8 cellular contexts compared by ENCODE assay signal in genomic region chr12:120495723-120496352, GRCh38. TPM values are rescaled to one million over a fixed set of nuclear protein-coding genes. Genes with fewer than 3 reads are reported as not detected.
DNase-seq lines count a peak whose midpoint lies in the region; ATAC-seq and TF ChIP-seq lines count a peak whose summit lies in the region.

TSS of gene DYNLL1 (plus strand) at chr12:120496113. CDS start at chr12:120496422, 309 bp downstream.

- peak; percentile 82 for TF ChIP-seq POLR2A in right lobe of liver (IDR thresholded peaks at IDR 0.05)

- ATAC-seq in GM19397 (IDR thresholded peaks at IDR 0.05; ENCODE audit: unreplicated experiment), result peak; percentile 95
- peak; percentile 86 for ATAC-seq in HG03571 (IDR thresholded peaks at IDR 0.05; ENCODE audit: unreplicated experiment)
- peak; percentile 98 to 99 (median 98) for ATAC-seq in right lobe of liver

- no peak for TF ChIP-seq CTCF in CD14-positive monocyte (IDR thresholded peaks at IDR 0.05)
- TF ChIP-seq CTCF in right lobe of liver (IDR thresholded peaks at IDR 0.05), result peak in 2 of 4 donors; percentile 13 to 17

- H3K4me1 Mint-ChIP-seq in CD14-positive monocyte, result peaks cover 24% of the 10 kb centered on the region

- intact Hi-C loops in CD14-positive monocyte (cut with micrococcal nuclease), result loop anchor here (5.0 kb wide), 2 partner anchors 36 to 41 kb away; partner anchors contain the start of gene RNF10 (in 1 of the 2)
- intact Hi-C loops in right lobe of liver (cut with DNase I), result no loop called here

- H3K9me3 ChIP-seq in right lobe of liver, result no peaks in the 10 kb centered on the region

- H3K27ac ChIP-seq in right lobe of liver, result peak within 1 kb of the TSS; percentile 60 to 83 (median 70)

- peak; percentile 92 for DNase-seq in CD14-positive monocyte (ENCODE audit: low spot score)
- peak; percentile 99 for DNase-seq in NCI-H82 (lab: John Stamatoyannopoulos, UW)
- peak; percentile 99 for DNase-seq in activated CD4-positive, alpha-beta T cell treated with anti-CD3 and anti-CD28 coated beads, Interleukin-2, amount 50 U/mL, for 48 hours
- DNase-seq in dermis microvascular lymphatic vessel endothelial cell (ENCODE audit: low read depth in 2 of 2), result peak; percentile 90 to 97
- DNase-seq in right lobe of liver, result peak; percentile 97
- DNase-seq in stimulated activated CD4-positive, alpha-beta T cell treated with anti-CD3 and anti-CD28 coated beads, Interleukin-4, amount 100 ng/mL, for 4 hours, result peak; percentile 94 to 98

- H3K4me1 ChIP-seq in right lobe of liver, result peaks cover 0 to 16% (median under 1%) of the 10 kb centered on the region in 4 donors

- WGBS in right lobe of liver (ENCODE audit: insufficient coverage, low coverage, low lambda C conversion rate, missing lambda C conversion rate), result 0% methylated on average over 22 of the region's 51 CpGs

- peaks cover 0 to 16% (median 8%) of the 10 kb centered on the region in 4 donors for H3K36me3 ChIP-seq in right lobe of liver

- H3K27me3 Mint-ChIP-seq in CD14-positive monocyte (ENCODE audit: low read depth in 3 of 3), result peaks cover 0 to 2% (median 2%) of the 10 kb centered on the region in 3 donors

- no peaks in the 10 kb centered on the region for H3K27me3 ChIP-seq in right lobe of liver

- H3K27ac Mint-ChIP-seq in CD14-positive monocyte, result peak within 1 kb of the TSS; percentile 77 to 88 (median 84)

- peak within 1 kb of the TSS; percentile 93 to 98 for H3K4me3 Mint-ChIP-seq in CD14-positive monocyte

- no peaks in the 10 kb centered on the region for H3K9me3 Mint-ChIP-seq in CD14-positive monocyte

- H3K36me3 Mint-ChIP-seq in CD14-positive monocyte, result peaks cover 14 to 25% of the 10 kb centered on the region in 2 donors

- H3K4me3 ChIP-seq in right lobe of liver, result peak within 1 kb of the TSS; percentile 84 to 99 (median 97)

RNA-seq across cellular contexts. Expression of gene DYNLL1, which starts in this region (rescaled TPM):
- 100 to 1,000 TPM; 486 to 504 TPM for polyA plus RNA-seq in CD14-positive monocyte
- 241 and 279 TPM in 2 replicates for total RNA-seq in dermis microvascular lymphatic vessel endothelial cell
- total RNA-seq in right lobe of liver, result 100 to 1,000 TPM in 5 of 6 experiments, 10 to 100 TPM in 1; 85.0 to 189 (median 164) TPM

Comparison
In these comparisons a context has a peak if more than half of its experiments do, and no peak if none do; other contexts are left out.
1. Peak in every context shown above with its lines: DNase-seq, ATAC-seq, H3K4me3 ChIP-seq and H3K27ac ChIP-seq.
2. intact Hi-C loops: an anchor here in CD14-positive monocyte (5.0 kb wide); none called in right lobe of liver.